11 cellular contexts compared by ENCODE assay signal in genomic region chr10:128481152-128481551, GRCh38.
"Had no signal": no experiment of that assay in that cellular context is flagged by ENCODE, and none has a peak within 500 bp of the region (broad histone marks: within the 10 kb centered on the region; RNA-seq: fewer than 3 reads in every experiment).

No MANE protein-coding gene starts in this region.

- H3K27ac Mint-ChIP-seq: activated naive CD8-positive, alpha-beta T cell treated with anti-CD3 and anti-CD28 coated beads for 36 hours; naive B cell had no signal

- H3K4me3 Mint-ChIP-seq: activated naive CD8-positive, alpha-beta T cell treated with anti-CD3 and anti-CD28 coated beads for 36 hours; naive B cell had no signal

- H3K4me1 Mint-ChIP-seq: activated naive CD8-positive, alpha-beta T cell treated with anti-CD3 and anti-CD28 coated beads for 36 hours; naive B cell had no signal

- H3K9me3 Mint-ChIP-seq: activated naive CD8-positive, alpha-beta T cell treated with anti-CD3 and anti-CD28 coated beads for 36 hours had no signal

- DNase-seq: activated effector memory CD4-positive, alpha-beta T cell treated with Interleukin-2 at 50 U/mL for 16 hours; activated naive CD8-positive, alpha-beta T cell treated with anti-CD3 and anti-CD28 coated beads for 36 hours; glutamatergic neuron; midbrain; naive B cell; small intestine; thyroid gland had no signal

- H3K4me3 ChIP-seq: breast epithelium, lung, right atrium auricular region, thyroid gland, vagina had no signal

- H3K36me3 Mint-ChIP-seq: activated naive CD8-positive, alpha-beta T cell treated with anti-CD3 and anti-CD28 coated beads for 36 hours; naive B cell had no signal

- H3K27me3 Mint-ChIP-seq: activated naive CD8-positive, alpha-beta T cell treated with anti-CD3 and anti-CD28 coated beads for 36 hours had no signal
